Comparison of ENCODE assay signal across 16 cellular contexts in genomic region chr2:27989149-27989548, GRCh38.
A peak's percentile ranks its signal among the peaks of the same experiment; 100 is the strongest.
DNase-seq lines count a peak whose midpoint lies in the region; ATAC-seq, FAIRE-seq and TF ChIP-seq lines count a peak whose summit lies in the region.
"Had no signal": no experiment of that assay in that cellular context is flagged by ENCODE, and none has a peak within 500 bp of the region (broad histone marks: within the 10 kb centered on the region; RNA-seq: fewer than 3 reads in every experiment).

No MANE protein-coding gene starts in this region.

- TF ChIP-seq RAD21 in K562 (CRISPR knock-in tag; conservative IDR thresholded peaks at IDR 0.05 in 1 of 2, IDR thresholded peaks at IDR 0.05 in 1 of 2), result no peak

- POLR2A ChIA-PET in K562 (lab: Yijun Ruan, JAX), result interaction anchor here (0.8 kb wide), 1 partner anchor 46 kb away, joined by 3 read pairs; no protein-coding TSS in a partner anchor

- H3K36me3 ChIP-seq in Loucy (ENCODE audit: insufficient read depth, low read length), result no peaks in the 10 kb centered on the region
- H3K36me3 ChIP-seq in K562 (ENCODE audit: control insufficient read depth, insufficient read depth, low read length), result no peaks in the 10 kb centered on the region
- no peaks in the 10 kb centered on the region for H3K36me3 ChIP-seq in smooth muscle cell (ENCODE audit: low read depth)
- no peaks in the 10 kb centered on the region for H3K36me3 ChIP-seq in right atrium auricular region
- H3K36me3 ChIP-seq: stomach, uterus had no signal

- no peak overlapping the region for H3K4me3 ChIP-seq in Loucy (ENCODE audit: low read length, poor library complexity, severe bottlenecking)
- no peak overlapping the region for H3K4me3 ChIP-seq in K562
- no peak overlapping the region for H3K4me3 ChIP-seq in smooth muscle cell
- no peak overlapping the region for H3K4me3 ChIP-seq in right atrium auricular region
- H3K4me3 ChIP-seq: stomach, uterus had no signal

- H4K20me1 ChIP-seq in Loucy (ENCODE audit: insufficient read depth, low read length, poor library complexity, severe bottlenecking) (no peaks in the 10 kb centered on the region), K562 (replicated peaks; ENCODE audit: control insufficient read depth, insufficient read depth, low read length) (no peaks in the 10 kb centered on the region), smooth muscle cell (ENCODE audit: low read depth) (no peaks in the 10 kb centered on the region)

- H3F3A ChIP-seq in Loucy (ENCODE audit: low read depth) (no peaks in the 10 kb centered on the region), smooth muscle cell (ENCODE audit: low read depth) (no peaks in the 10 kb centered on the region)

- peaks cover 17% of the 10 kb centered on the region for H3K4me1 ChIP-seq in Loucy (ENCODE audit: insufficient read depth, low read length, poor library complexity, severe bottlenecking)
- no peaks in the 10 kb centered on the region; a peak in 1 of 5 replicates for H3K4me1 ChIP-seq in K562 (replicated peaks in 1 of 2; ENCODE audit: control insufficient read depth in 2 of 2, insufficient read depth in 2 of 2, low read length in 2 of 2)
- H3K4me1 ChIP-seq in smooth muscle cell (ENCODE audit: low read depth), result no peaks in the 10 kb centered on the region
- peaks cover 0 to 22% of the 10 kb centered on the region in 2 donors for H3K4me1 ChIP-seq in right atrium auricular region

- H3K27ac ChIP-seq in K562 (ENCODE audit: extremely low read depth, low read depth, low read length) (no peak overlapping the region), smooth muscle cell (ENCODE audit: low read depth) (peak overlapping the region; percentile 73), right atrium auricular region (no peak overlapping the region)
- H3K27ac ChIP-seq: HL-60 had no signal

- H2AFZ ChIP-seq in Loucy (ENCODE audit: low read length) (no peak overlapping the region), K562 (ENCODE audit: low read depth, low read length) (no peak overlapping the region), smooth muscle cell (ENCODE audit: low read depth) (no peak overlapping the region)

- H3K27me3 Mint-ChIP-seq in activated T-cell treated with anti-CD3 and anti-CD28 coated beads, Interleukin-2, amount 50 U/mL, for 4 hours (ENCODE audit: low read depth), result no peaks in the 10 kb centered on the region

- H3K4me1 Mint-ChIP-seq in activated T-cell treated with anti-CD3 and anti-CD28 coated beads, Interleukin-2, amount 50 U/mL, for 4 hours (ENCODE audit: low read depth), result peaks cover 41% of the 10 kb centered on the region

- DNase-seq in activated T-cell treated with anti-CD3 and anti-CD28 coated beads, Interleukin-2, amount 50 U/mL, for 4 hours, result no peak
- no peak for DNase-seq in activated T-cell treated with anti-CD3 and anti-CD28 coated beads for 4 hours
- no peak for DNase-seq in K562 (ENCODE audit: extremely low read depth in 1 of 4, low spot score in 3 of 4)
- no peak for DNase-seq in smooth muscle cell (lab: John Stamatoyannopoulos, UW; ENCODE audit: unreplicated experiment)
- DNase-seq in DMS 273 treated with DMSO at 0.1 percent for 48 hours (lab: John Stamatoyannopoulos, UW), result no peak
- no peak for DNase-seq in stimulated activated CD4-positive, alpha-beta T cell treated with anti-CD3 and anti-CD28 coated beads, Interleukin-2, amount 100 ng/mL, for 48 hours
- no peak for DNase-seq in right atrium auricular region (ENCODE audit: low spot score)
- DNase-seq: activated gamma-delta T cell treated with Interleukin-2 at 50 U/mL for 16 hours, Kasumi-1, NCI-H1694, SIG-M5, stomach, uterus had no signal

- peaks cover 13% of the 10 kb centered on the region for H3K36me3 Mint-ChIP-seq in activated T-cell treated with anti-CD3 and anti-CD28 coated beads, Interleukin-2, amount 50 U/mL, for 4 hours (ENCODE audit: insufficient read depth)

- FAIRE-seq in K562 (lab: Jason Lieb, UNC), result no peak
- FAIRE-seq: islet of Langerhans had no signal

- TF ChIP-seq CTCF in Loucy (conservative IDR thresholded peaks at IDR 0.05; ENCODE audit: low read length) (no peak), K562 (IDR thresholded peaks at IDR 0.05 in 2 of 3, conservative IDR thresholded peaks at IDR 0.05 in 1 of 3; ENCODE audit: insufficient read depth in 2 of 3, low read depth in 1 of 3, low read length in 3 of 3) (no peak), smooth muscle cell (IDR thresholded peaks at IDR 0.05; ENCODE audit: borderline replicate concordance, insufficient read depth, poor library complexity, severe bottlenecking) (no peak), right atrium auricular region (IDR thresholded peaks at IDR 0.05) (no peak)

- BruUV-seq in K562 (replicated peaks; lab: Mats Ljungman, UMichigan), result no TSS peak

- WGBS in K562 (ENCODE audit: insufficient coverage, low coverage, missing lambda C conversion rate), result 83% methylated on average over 2 of the region's 2 CpGs
- 91% methylated on average over 2 of the region's 2 CpGs for WGBS in smooth muscle cell (ENCODE audit: low lambda C conversion rate)

- TF ChIP-seq EP300 in K562 (IDR thresholded peaks at IDR 0.05; ENCODE audit: low read length), result no peak

- CTCF ChIA-PET in K562 (lab: Yijun Ruan, JAX; ENCODE audit: low intra/inter-chr PET ratio), result no interaction called here

- H3K4me2 ChIP-seq in Loucy (ENCODE audit: low read depth, low read length, poor library complexity, severe bottlenecking) (peak overlapping the region; percentile 44), K562 (ENCODE audit: insufficient read depth, low read length) (no peak overlapping the region), smooth muscle cell (no peak overlapping the region)

- H3K9me2 ChIP-seq in Loucy (replicated peaks; ENCODE audit: low read depth, low read length), result no peaks in the 10 kb centered on the region

- H3K9me1 ChIP-seq in K562 (ENCODE audit: control insufficient read depth, insufficient read depth, low read length), result no peaks in the 10 kb centered on the region

- H3K4me3 Mint-ChIP-seq in activated T-cell treated with anti-CD3 and anti-CD28 coated beads, Interleukin-2, amount 50 U/mL, for 4 hours, result peak overlapping the region; percentile 7

- in situ Hi-C loops in K562 (cut with MboI), result no loop called here

- peaks cover 5% of the 10 kb centered on the region for H3K9me3 Mint-ChIP-seq in activated T-cell treated with anti-CD3 and anti-CD28 coated beads, Interleukin-2, amount 50 U/mL, for 4 hours

- H3K27me3 ChIP-seq in Loucy (ENCODE audit: insufficient read depth, low read length, poor library complexity, severe bottlenecking), result no peaks in the 10 kb centered on the region
- H3K27me3 ChIP-seq in K562 (ENCODE audit: control insufficient read depth in 2 of 2, insufficient read depth in 2 of 2, low read length in 2 of 2), result no peaks in the 10 kb centered on the region
- H3K27me3 ChIP-seq in smooth muscle cell (ENCODE audit: low read depth), result no peaks in the 10 kb centered on the region
- no peaks in the 10 kb centered on the region for H3K27me3 ChIP-seq in right atrium auricular region
- H3K27me3 ChIP-seq: stomach, uterus had no signal

- ATAC-seq in activated T-cell treated with anti-CD3 and anti-CD28 coated beads, Interleukin-2, amount 50 U/mL, for 4 hours, result peak in 1 of 2 donors; percentile 14
- no peak for ATAC-seq in K562

- TF ChIP-seq POLR2A in K562 (conservative IDR thresholded peaks at IDR 0.05), result no peak

- no peak overlapping the region for H3K9ac ChIP-seq in Loucy (ENCODE audit: low read depth, low read length, poor library complexity, severe bottlenecking)
- no peak overlapping the region for H3K9ac ChIP-seq in K562 (ENCODE audit: insufficient read depth in 1 of 2, low read depth in 2 of 2, low read length in 2 of 2)
- H3K9ac ChIP-seq in smooth muscle cell (ENCODE audit: low read depth), result no peak overlapping the region

- no peaks in the 10 kb centered on the region for H3K79me2 ChIP-seq in Loucy (ENCODE audit: insufficient read depth, low read length)
- H3K79me2 ChIP-seq in K562 (ENCODE audit: control insufficient read depth, insufficient read depth, low read length), result no peaks in the 10 kb centered on the region
- peaks cover 8% of the 10 kb centered on the region for H3K79me2 ChIP-seq in smooth muscle cell (ENCODE audit: low read depth)

- H3K9me3 ChIP-seq in Loucy (ENCODE audit: insufficient read depth, low read depth, low read length) (peaks cover 2% of the 10 kb centered on the region; the same call in 1 of the 2 replicates), K562 (replicated peaks; ENCODE audit: control insufficient read depth, insufficient read depth, low read depth, low read length) (no peaks in the 10 kb centered on the region), smooth muscle cell (replicated peaks; ENCODE audit: low read depth) (no peaks in the 10 kb centered on the region), right atrium auricular region (no peaks in the 10 kb centered on the region)
- H3K9me3 ChIP-seq: stomach, uterus had no signal

- intact Hi-C loops in K562 (cut with micrococcal nuclease), result no loop called here

TF ChIP-seq in K562, 482 proteins besides CTCF, POLR2A, EP300 and RAD21 (continues in another document):
- no peak for TF ChIP-seq ZBTB34 (CRISPR knock-in tag; IDR thresholded peaks at IDR 0.05)
- TF ChIP-seq, protein P1, sequence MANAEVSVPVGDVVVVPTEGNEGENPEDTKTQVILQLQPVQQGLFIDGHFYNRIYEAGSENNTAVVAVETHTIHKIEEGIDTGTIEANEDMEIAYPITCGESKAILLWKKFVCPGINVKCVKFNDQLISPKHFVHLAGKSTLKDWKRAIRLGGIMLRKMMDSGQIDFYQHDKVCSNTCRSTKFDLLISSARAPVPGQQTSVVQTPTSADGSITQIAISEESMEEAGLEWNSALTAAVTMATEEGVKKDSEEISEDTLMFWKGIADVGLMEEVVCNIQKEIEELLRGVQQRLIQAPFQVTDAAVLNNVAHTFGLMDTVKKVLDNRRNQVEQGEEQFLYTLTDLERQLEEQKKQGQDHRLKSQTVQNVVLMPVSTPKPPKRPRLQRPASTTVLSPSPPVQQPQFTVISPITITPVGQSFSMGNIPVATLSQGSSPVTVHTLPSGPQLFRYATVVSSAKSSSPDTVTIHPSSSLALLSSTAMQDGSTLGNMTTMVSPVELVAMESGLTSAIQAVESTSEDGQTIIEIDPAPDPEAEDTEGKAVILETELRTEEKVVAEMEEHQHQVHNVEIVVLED (CRISPR knock-in tag; IDR thresholded peaks at IDR 0.05), result no peak
- TF ChIP-seq MAFG (tag; conservative IDR thresholded peaks at IDR 0.05), result 0 out of 2 replicates have a peak, but pooled peaks have one; percentile 38
